In genomic region chr16:23353440-23353839, GRCh38 we compare ENCODE assay signal across 2 cellular contexts.
TF ChIP-seq lines count a peak whose summit lies in the region.

No MANE protein-coding gene starts in this region.

TF ChIP-seq in HepG2, 621 proteins besides CTCF, POLR2A, EP300 and RAD21:
- TF ChIP-seq MNT (IDR thresholded peaks at IDR 0.05) (peak; percentile 76), TIGD3 (CRISPR knock-in tag; IDR thresholded peaks at IDR 0.05; ENCODE audit: borderline replicate concordance) (no peak), ATF7 (IDR thresholded peaks at IDR 0.05) (no peak), ATF7 (CRISPR knock-in tag; IDR thresholded peaks at IDR 0.05) (no peak), HNRNPH1 (optimal IDR thresholded peaks at IDR 0.05; ENCODE audit: low read depth, low read length) (no peak), ARHGAP35 (CRISPR knock-in tag; IDR thresholded peaks at IDR 0.05; ENCODE audit: borderline replicate concordance) (no peak), EHMT2 (IDR thresholded peaks at IDR 0.05; ENCODE audit: borderline replicate concordance, low read depth, low read length) (no peak), MXD4 (CRISPR knock-in tag; IDR thresholded peaks at IDR 0.05) (no peak)

TF ChIP-seq in H1, 55 proteins besides CTCF, POLR2A, EP300 and RAD21:
- no peak for TF ChIP-seq HDAC2 (IDR thresholded peaks at IDR 0.05; ENCODE audit: borderline replicate concordance in 1 of 2, low read depth in 2 of 2, low read length in 2 of 2)
- no peak for TF ChIP-seq JUND (IDR thresholded peaks at IDR 0.05; ENCODE audit: low read length)
- no peak for TF ChIP-seq ASH2L (IDR thresholded peaks at IDR 0.05; ENCODE audit: low read length)
- peak; percentile 50 for TF ChIP-seq USF2 (IDR thresholded peaks at IDR 0.05; ENCODE audit: low read length)
- no peak for TF ChIP-seq CBX8 (IDR thresholded peaks at IDR 0.05; ENCODE audit: borderline replicate concordance, low read depth, low read length)
